Comparison of ENCODE assay signal across 20 cellular contexts in the genomic region with DNA sequence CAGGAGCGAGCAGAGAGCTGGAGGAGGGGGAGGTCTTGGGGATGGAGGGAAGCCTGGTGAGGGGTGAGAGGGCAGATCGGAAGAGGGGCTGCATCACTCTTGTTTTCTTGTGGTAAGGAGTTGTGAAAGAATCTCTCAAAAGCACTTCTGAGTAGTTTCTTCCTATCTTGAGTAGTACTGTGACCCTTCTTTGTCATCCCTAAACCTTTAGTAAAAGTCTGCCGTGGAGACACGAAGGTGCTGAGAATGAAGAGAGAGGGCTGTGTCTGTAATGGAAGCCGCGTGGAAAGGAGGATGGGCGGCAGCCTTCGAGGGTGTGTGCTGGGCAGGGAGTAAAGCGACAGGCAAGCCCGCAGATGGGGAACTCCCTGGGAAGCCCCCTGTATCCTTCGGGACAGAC.
DNase-seq lines count a peak whose midpoint lies in the region; ATAC-seq and TF ChIP-seq lines count a peak whose summit lies in the region.
"Had no signal": no experiment of that assay in that cellular context is flagged by ENCODE, and none has a peak within 500 bp of the region (broad histone marks: within the 10 kb centered on the region; RNA-seq: fewer than 3 reads in every experiment).

No MANE protein-coding gene starts in this region.

- ATAC-seq in GM23338: no peak
- no peak for ATAC-seq in activated B cell treated with CpG ODN at 0.5 μM for 24 hours (ENCODE audit: low read depth)
- ATAC-seq in HG03442 (IDR thresholded peaks at IDR 0.05; ENCODE audit: unreplicated experiment): no peak
- ATAC-seq: left cardiac atrium, natural killer cell, pancreas, Right ventricle myocardium inferior had no signal

- peak overlapping the region; percentile 13; the same call in 1 of the 2 replicates for H3K27ac Mint-ChIP-seq in GM23338
- H3K27ac Mint-ChIP-seq in activated B cell treated with CpG ODN at 0.5 μM for 24 hours: peak overlapping the region; percentile 30

- H3K27ac ChIP-seq in GM23338 (ENCODE audit: low read depth) (no peak overlapping the region), osteoblast (ENCODE audit: low read depth, low read length) (no peak overlapping the region)
- H3K27ac ChIP-seq: pancreas, tibial nerve had no signal

- H3K36me3 Mint-ChIP-seq in GM23338 (ENCODE audit: low read depth) (peaks cover 2% of the 10 kb centered on the region; the same call in 1 of the 3 replicates), activated B cell treated with CpG ODN at 0.5 μM for 24 hours (ENCODE audit: low read depth) (peaks cover 54% of the 10 kb centered on the region)
- H3K36me3 Mint-ChIP-seq: natural killer cell had no signal

- H2AFZ ChIP-seq in GM23338 (no peak overlapping the region), osteoblast (ENCODE audit: low read length) (no peak overlapping the region)

- H3K4me3 ChIP-seq in GM23338: no peak overlapping the region
- H3K4me3 ChIP-seq in osteoblast (ENCODE audit: insufficient read depth, low read length): no peak overlapping the region
- H3K4me3 ChIP-seq: pancreas, tibial nerve had no signal

- H3K9me2 ChIP-seq in GM23338 (ENCODE audit: insufficient read depth): 0 out of 2 replicates have a peak, but pooled peaks cover 3% of the 10 kb centered on the region

- intact Hi-C loops in activated B cell treated with CpG ODN at 0.5 μM for 24 hours (cut with micrococcal nuclease): no loop called here

- peak; percentile 35 for DNase-seq in CMK (ENCODE audit: low read depth)
- no peak for DNase-seq in GM23338 (ENCODE audit: low spot score)
- DNase-seq in activated B cell treated with CpG ODN at 0.5 μM for 24 hours: no peak
- peak; percentile 5 for DNase-seq in osteoblast (ENCODE audit: insufficient read length, low spot score, missing footprints)
- no peak for DNase-seq in amygdala (lab: John Stamatoyannopoulos, UW)
- no peak for DNase-seq in anterior cingulate cortex (lab: John Stamatoyannopoulos, UW)
- DNase-seq: activated CD4-positive, alpha-beta T cell treated with anti-CD3 and anti-CD28 coated beads, Interleukin-2, amount 50 U/mL, for 48 hours; activated T-cell treated with anti-CD3 and anti-CD28 coated beads for 4 hours; AML-193; cortex of kidney; glutamatergic neuron; left cardiac atrium; mesenchymal stem cell; natural killer cell; NCI-H146; pancreas; SW 1271 had no signal

- no peak overlapping the region for H3K4me2 ChIP-seq in GM23338
- no peak overlapping the region for H3K4me2 ChIP-seq in osteoblast (ENCODE audit: insufficient read depth, low read length)

- CTCF ChIA-PET in activated B cell treated with CpG ODN at 0.5 μM for 24 hours (lab: Charles Lee): no interaction called here

- H3K4me1 Mint-ChIP-seq in GM23338: peaks cover 5% of the 10 kb centered on the region; the same call in 2 of the 3 replicates
- peaks cover 19% of the 10 kb centered on the region for H3K4me1 Mint-ChIP-seq in activated B cell treated with CpG ODN at 0.5 μM for 24 hours

- TF ChIP-seq CTCF in GM23338 (conservative IDR thresholded peaks at IDR 0.05; ENCODE audit: low read depth in 2 of 2): no peak
- TF ChIP-seq CTCF in activated B cell treated with CpG ODN at 0.5 μM for 24 hours (IDR thresholded peaks at IDR 0.05): no peak
- no peak for TF ChIP-seq CTCF in osteoblast (IDR thresholded peaks at IDR 0.05; ENCODE audit: extremely low read depth, low read depth, low read length)

- H3K27me3 ChIP-seq in GM23338 (ENCODE audit: insufficient read depth) (no peaks in the 10 kb centered on the region), osteoblast (ENCODE audit: insufficient read depth, low read length) (no peaks in the 10 kb centered on the region)
- H3K27me3 ChIP-seq: pancreas, tibial nerve had no signal

- H3K4me1 ChIP-seq in GM23338 (ENCODE audit: insufficient read depth): no peaks in the 10 kb centered on the region
- no peaks in the 10 kb centered on the region for H3K4me1 ChIP-seq in osteoblast (ENCODE audit: insufficient read depth, low read length)

- no peaks in the 10 kb centered on the region for H3K27me3 Mint-ChIP-seq in GM23338 (ENCODE audit: insufficient read depth, low read depth, poor library complexity)
- no peaks in the 10 kb centered on the region for H3K27me3 Mint-ChIP-seq in activated B cell treated with CpG ODN at 0.5 μM for 24 hours

- H3K9me3 ChIP-seq in osteoblast (ENCODE audit: low read depth, low read length): no peaks in the 10 kb centered on the region
- H3K9me3 ChIP-seq: pancreas, tibial nerve had no signal

- no peaks in the 10 kb centered on the region for H4K20me1 ChIP-seq in GM23338 (replicated peaks; ENCODE audit: insufficient read depth)
- H4K20me1 ChIP-seq in osteoblast (ENCODE audit: insufficient read depth, low read length): peaks cover 11% of the 10 kb centered on the region

- H3K9me3 Mint-ChIP-seq in GM23338 (no peaks in the 10 kb centered on the region), activated B cell treated with CpG ODN at 0.5 μM for 24 hours (no peaks in the 10 kb centered on the region)
- H3K9me3 Mint-ChIP-seq: natural killer cell had no signal

- POLR2A ChIA-PET in activated B cell treated with CpG ODN at 0.5 μM for 24 hours (lab: Charles Lee): no interaction called here

- H3K79me2 ChIP-seq in GM23338 (replicated peaks; ENCODE audit: insufficient read depth): no peaks in the 10 kb centered on the region
- no peaks in the 10 kb centered on the region for H3K79me2 ChIP-seq in osteoblast (ENCODE audit: insufficient read depth, low read length)

- no peaks in the 10 kb centered on the region for H3K36me3 ChIP-seq in GM23338 (ENCODE audit: insufficient read depth)
- H3K36me3 ChIP-seq in osteoblast (ENCODE audit: insufficient read depth, low read length): no peaks in the 10 kb centered on the region
- H3K36me3 ChIP-seq: pancreas had no signal

- no peak overlapping the region for H3K4me3 Mint-ChIP-seq in GM23338
- peak overlapping the region; percentile 12 for H3K4me3 Mint-ChIP-seq in activated B cell treated with CpG ODN at 0.5 μM for 24 hours
- H3K4me3 Mint-ChIP-seq: natural killer cell had no signal

- H3F3A ChIP-seq in GM23338 (replicated peaks; ENCODE audit: low read depth): no peaks in the 10 kb centered on the region

TF ChIP-seq in GM23338, 12 proteins besides CTCF, POLR2A, EP300 and RAD21 (continues in another document):
- TF ChIP-seq ZNF331 (CRISPR knock-in tag; IDR thresholded peaks at IDR 0.05; ENCODE audit: low read depth) (no peak), NANOG (IDR thresholded peaks at IDR 0.05; ENCODE audit: borderline replicate concordance) (no peak), CREB1 (CRISPR knock-in tag; IDR thresholded peaks at IDR 0.05; ENCODE audit: low read depth) (no peak), EZH2phosphoT487 (IDR thresholded peaks at IDR 0.05; ENCODE audit: unreplicated experiment) (no peak), JUNB (IDR thresholded peaks at IDR 0.05; ENCODE audit: unreplicated experiment) (no peak), EZH2 (IDR thresholded peaks at IDR 0.05; ENCODE audit: low read depth, unreplicated experiment) (no peak)
- TF ChIP-seq, protein P1, sequence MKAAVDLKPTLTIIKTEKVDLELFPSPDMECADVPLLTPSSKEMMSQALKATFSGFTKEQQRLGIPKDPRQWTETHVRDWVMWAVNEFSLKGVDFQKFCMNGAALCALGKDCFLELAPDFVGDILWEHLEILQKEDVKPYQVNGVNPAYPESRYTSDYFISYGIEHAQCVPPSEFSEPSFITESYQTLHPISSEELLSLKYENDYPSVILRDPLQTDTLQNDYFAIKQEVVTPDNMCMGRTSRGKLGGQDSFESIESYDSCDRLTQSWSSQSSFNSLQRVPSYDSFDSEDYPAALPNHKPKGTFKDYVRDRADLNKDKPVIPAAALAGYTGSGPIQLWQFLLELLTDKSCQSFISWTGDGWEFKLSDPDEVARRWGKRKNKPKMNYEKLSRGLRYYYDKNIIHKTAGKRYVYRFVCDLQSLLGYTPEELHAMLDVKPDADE (IDR thresholded peaks at IDR 0.05): no peak

Comparison
In these comparisons a context has a peak if more than half of its experiments do, and no peak if none do; other contexts are left out.
1. DNase-seq: peak in CMK (single experiment) and osteoblast (single experiment); none in GM23338 (single experiment), activated B cell treated with CpG ODN at 0.5 μM for 24 hours (single experiment), amygdala (0 of 56) and anterior cingulate cortex (0 of 58).